Comparison of ENCODE assay signal across 8 cellular contexts in the genomic region with DNA sequence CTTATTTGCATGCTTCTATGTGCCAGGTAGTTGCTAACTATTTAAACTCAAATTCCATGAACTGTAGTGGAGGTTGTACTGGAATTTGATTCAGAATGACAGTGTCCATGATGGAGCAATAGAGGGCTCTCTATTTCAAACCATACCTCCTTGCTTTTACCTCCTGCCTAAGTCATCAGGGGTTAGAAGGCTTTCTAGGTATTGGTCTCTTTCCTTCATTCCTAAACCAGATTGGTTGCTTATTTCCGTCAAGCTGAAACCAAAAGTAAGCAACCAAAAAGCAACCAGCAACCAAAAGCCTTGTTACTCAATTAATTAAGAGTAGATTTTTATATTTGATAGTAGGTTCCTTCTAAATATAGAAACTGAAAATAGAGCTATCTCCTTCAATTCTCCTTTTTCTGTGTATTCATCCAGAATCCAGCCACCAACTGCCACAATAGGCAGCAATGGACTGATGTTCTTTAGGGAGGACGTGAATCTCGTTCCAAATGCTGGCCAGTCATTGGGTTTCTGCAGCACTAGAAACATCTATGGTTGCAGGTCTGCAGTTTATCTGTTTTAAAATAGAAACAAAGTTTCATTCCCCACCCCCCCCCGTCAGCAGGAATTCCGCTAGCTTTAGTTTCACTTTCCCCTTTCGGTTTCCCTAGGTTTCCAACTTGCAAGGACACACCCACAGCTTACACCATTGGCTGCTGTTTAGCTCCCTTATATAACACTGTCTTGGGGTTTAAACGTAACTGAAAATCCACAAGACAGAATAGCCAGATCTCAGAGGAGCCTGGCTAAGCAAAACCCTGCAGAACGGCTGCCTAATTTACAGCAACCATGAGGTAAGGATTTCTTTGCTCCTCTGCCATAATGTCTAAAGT. TPM values are rescaled to one million over a fixed set of nuclear protein-coding genes. Genes with fewer than 3 reads are reported as not detected.
A peak's percentile ranks its signal among the peaks of the same experiment; 100 is the strongest.
DNase-seq lines count a peak whose midpoint lies in the region; ATAC-seq and TF ChIP-seq lines count a peak whose summit lies in the region.

A gene with protein sequence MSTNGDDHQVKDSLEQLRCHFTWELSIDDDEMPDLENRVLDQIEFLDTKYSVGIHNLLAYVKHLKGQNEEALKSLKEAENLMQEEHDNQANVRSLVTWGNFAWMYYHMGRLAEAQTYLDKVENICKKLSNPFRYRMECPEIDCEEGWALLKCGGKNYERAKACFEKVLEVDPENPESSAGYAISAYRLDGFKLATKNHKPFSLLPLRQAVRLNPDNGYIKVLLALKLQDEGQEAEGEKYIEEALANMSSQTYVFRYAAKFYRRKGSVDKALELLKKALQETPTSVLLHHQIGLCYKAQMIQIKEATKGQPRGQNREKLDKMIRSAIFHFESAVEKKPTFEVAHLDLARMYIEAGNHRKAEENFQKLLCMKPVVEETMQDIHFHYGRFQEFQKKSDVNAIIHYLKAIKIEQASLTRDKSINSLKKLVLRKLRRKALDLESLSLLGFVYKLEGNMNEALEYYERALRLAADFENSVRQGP (plus strand): TSS at position 742 of the 875 bp plus-strand sequence. CDS start 90 bp downstream, at position 832.

- TF ChIP-seq RAD21 in SK-N-SH (IDR thresholded peaks at IDR 0.05; ENCODE audit: low read length) = no peak

- peak within 1 kb of the TSS; percentile 94 for H2AFZ ChIP-seq in SK-N-SH (ENCODE audit: low read depth)

- no peak for TF ChIP-seq CTCF in SK-N-SH (IDR thresholded peaks at IDR 0.05)
- TF ChIP-seq CTCF in brain (conservative IDR thresholded peaks at IDR 0.05) = no peak

- H3K9ac ChIP-seq in SK-N-SH = peak within 1 kb of the TSS; percentile 62; the same call in 1 of the 2 replicates

- H3K79me2 ChIP-seq in SK-N-SH (ENCODE audit: insufficient read depth) = no peaks in the 10 kb centered on the region

- no peaks in the 10 kb centered on the region for H3K27me3 ChIP-seq in SK-N-SH (ENCODE audit: insufficient read depth)

- POLR2A ChIA-PET in SK-N-SH (lab: Yijun Ruan, JAX) = no interaction called here

- peak within 1 kb of the TSS; percentile 81 to 92 (median 83) for H3K4me3 Mint-ChIP-seq in brain

- peak within 1 kb of the TSS; percentile 79 to 94 (median 93) for H3K27ac Mint-ChIP-seq in brain

- H3K4me2 ChIP-seq in SK-N-SH = peak within 1 kb of the TSS; percentile 78

- peaks cover 15% of the 10 kb centered on the region for H3K36me3 Mint-ChIP-seq in brain

- CTCF ChIA-PET in SK-N-SH (lab: Yijun Ruan, JAX) = interaction anchor here (1.1 to 1.9 kb wide), 2 partner anchors 23 to 133 kb away, joined by 3 to 5 read pairs; no protein-coding TSS in a partner anchor

- H3K4me1 ChIP-seq in SK-N-SH (ENCODE audit: control insufficient read depth in 1 of 2, insufficient read depth in 2 of 2, low read depth in 1 of 2, low read length in 1 of 2) = peaks cover 2 to 13% of the 10 kb centered on the region in 2 experiments; a peak in 2 of 4 replicates

- no peaks in the 10 kb centered on the region for H3K27me3 Mint-ChIP-seq in brain

- H3K4me3 ChIP-seq in SK-N-SH (ENCODE audit: low read depth in 2 of 2, low read length in 1 of 2) = peak within 1 kb of the TSS; percentile 64 to 65

- 0 out of 2 replicates have a peak, but pooled peaks cover 3% of the 10 kb centered on the region for H3K9me2 ChIP-seq in SK-N-SH

- no peaks in the 10 kb centered on the region for H3K9me3 ChIP-seq in SK-N-SH

- 9% methylated on average over 8 of the region's 8 CpGs for WGBS in SK-N-SH (ENCODE audit: low lambda C conversion rate)

- peak; percentile 92 for DNase-seq in ELR (ENCODE audit: low read depth)
- peak; percentile 55 for DNase-seq in SK-N-SH
- DNase-seq in iPS DF 19.7 (ENCODE audit: low read depth, low spot score) = peak; percentile 42
- peak; percentile 94 for DNase-seq in renal cortical epithelial cell (ENCODE audit: low read depth)
- no peak for DNase-seq in NCI-H1092 treated with DMSO at 0.1 percent for 48 hours (lab: John Stamatoyannopoulos, UW)

- H4K20me1 ChIP-seq in SK-N-SH (ENCODE audit: insufficient read depth) = no peaks in the 10 kb centered on the region

- no peak for TF ChIP-seq EP300 in SK-N-SH (IDR thresholded peaks at IDR 0.05; ENCODE audit: borderline replicate concordance in 1 of 2, low read depth in 1 of 2, low read length in 1 of 2)

- H3K9me3 Mint-ChIP-seq in brain = peaks cover 0 to 5% (median 2%) of the 10 kb centered on the region in 5 experiments

- no peaks in the 10 kb centered on the region for H3K36me3 ChIP-seq in SK-N-SH (replicated peaks in 1 of 2; ENCODE audit: control insufficient read depth in 1 of 2, insufficient read depth in 2 of 2, low read length in 1 of 2)

- peaks cover 43% of the 10 kb centered on the region for H3K4me1 Mint-ChIP-seq in brain

- peak within 1 kb of the TSS; percentile 78 to 91 for H3K27ac ChIP-seq in SK-N-SH (ENCODE audit: low read depth in 2 of 2, low read length in 1 of 2)

- ATAC-seq in GM19452 (IDR thresholded peaks at IDR 0.05; ENCODE audit: unreplicated experiment) (peak; percentile 83), HG03571 (IDR thresholded peaks at IDR 0.05; ENCODE audit: unreplicated experiment) (peak; percentile 73)

- peaks cover 23% of the 10 kb centered on the region for H3F3A ChIP-seq in SK-N-SH (replicated peaks; ENCODE audit: insufficient read depth)

TF ChIP-seq in SK-N-SH, 30 proteins besides CTCF, POLR2A, EP300 and RAD21:
- TF ChIP-seq CHD2 (IDR thresholded peaks at IDR 0.05; ENCODE audit: low read length, partially characterized antibody) (peak; percentile 41), SIN3A (IDR thresholded peaks at IDR 0.05; ENCODE audit: borderline replicate concordance, low read depth, low read length) (peak; percentile 67; the same call in 1 of the 2 replicates), MXI1 (IDR thresholded peaks at IDR 0.05; ENCODE audit: low read depth, low read length) (peak; percentile 27; the same call in 1 of the 2 replicates), GATA2 (CRISPR knock-in tag; IDR thresholded peaks at IDR 0.05) (no peak), TEAD4 (IDR thresholded peaks at IDR 0.05; ENCODE audit: borderline replicate concordance, insufficient read depth) (0 out of 2 replicates have a peak, but pooled peaks have one; percentile 26), FOXM1 (IDR thresholded peaks at IDR 0.05; ENCODE audit: low read depth) (no peak), RXRA (IDR thresholded peaks at IDR 0.05; ENCODE audit: borderline replicate concordance, low read depth) (no peak), POLR2AphosphoS5 (IDR thresholded peaks at IDR 0.05; ENCODE audit: low read depth, low read length) (0 out of 2 replicates have a peak, but pooled peaks have one; percentile 24), NRF1 (IDR thresholded peaks at IDR 0.05; ENCODE audit: low read depth, low read length) (no peak), MEF2A (IDR thresholded peaks at IDR 0.05; ENCODE audit: borderline replicate concordance, low read depth) (peak; percentile 21; the same call in 1 of the 2 replicates), TAF1 (IDR thresholded peaks at IDR 0.05; ENCODE audit: borderline replicate concordance, low read depth, low read length) (no peak), SMC3 (IDR thresholded peaks at IDR 0.05; ENCODE audit: low read depth, low read length) (no peak), TCF12 (IDR thresholded peaks at IDR 0.05) (0 out of 2 replicates have a peak, but pooled peaks have one; percentile 29), RFX5 (IDR thresholded peaks at IDR 0.05; ENCODE audit: low read length) (0 out of 2 replicates have a peak, but pooled peaks have one; percentile 39)
- TF ChIP-seq, protein P1, sequence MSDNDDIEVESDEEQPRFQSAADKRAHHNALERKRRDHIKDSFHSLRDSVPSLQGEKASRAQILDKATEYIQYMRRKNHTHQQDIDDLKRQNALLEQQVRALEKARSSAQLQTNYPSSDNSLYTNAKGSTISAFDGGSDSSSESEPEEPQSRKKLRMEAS (IDR thresholded peaks at IDR 0.05; ENCODE audit: low read depth) = no peak
TF ChIP-seq in SK-N-SH: peak in this region for 8.

RNA-seq across cellular contexts. Expression of the gene that starts here (rescaled TPM):
- polyA plus RNA-seq in SK-N-SH (2012; rRNA removed) (4.4 and 5.7 TPM in 2 replicates), brain (ENCODE audit: insufficient read depth, low read depth, low replicate concordance) (15.9 TPM)
- polyA plus RNA-seq in SK-N-SH (2012; cell fraction: cytosol; rRNA removed) = 6.1 and 7.6 TPM in 2 replicates
- 2.0 and 4.2 TPM in 2 replicates for polyA plus RNA-seq in SK-N-SH (2012; cell fraction: nucleus; rRNA removed)
- 10.2 and 23.3 TPM in 2 replicates for total RNA-seq in renal cortical epithelial cell
